In genomic region chr6:12254228-12254627, GRCh38 we compare ENCODE assay signal across 27 cellular contexts.
"Had no signal": no experiment of that assay in that cellular context is flagged by ENCODE, and none has a peak within 500 bp of the region (broad histone marks: within the 10 kb centered on the region; RNA-seq: fewer than 3 reads in every experiment).

No MANE protein-coding gene starts in this region.

- ATAC-seq: stimulated activated effector memory CD8-positive, alpha-beta T cell treated with anti-CD3 and anti-CD28 coated beads, Interleukin-12 subunit alpha, Interleukin-12 subunit beta, amount 100 ng/mL, for 72 hours; stimulated activated memory B cell treated with anti-CD40 and anti-IgM and Interleukin-4, amounts not matched to agents 10 μg/mL and 1 μg/mL and 100 μg/mL, for 72 hours; stimulated activated naive B cell treated with anti-CD40 and anti-IgM and Interleukin-4, amounts not matched to agents 10 μg/mL and 1 μg/mL and 100 μg/mL, for 72 hours; stimulated activated naive CD8-positive, alpha-beta T cell treated with anti-CD3 and anti-CD28 coated beads, Interleukin-15, amount 100 ng/mL, for 72 hours; stimulated activated naive CD8-positive, alpha-beta T cell treated with anti-CD3 and anti-CD28 coated beads, Interleukin-15, Interleukin-2, amounts not matched to agents 100 U/mL and 50 U/mL, for 24 hours; upper lobe of right lung had no signal

- DNase-seq: stimulated activated CD4-positive, alpha-beta T cell treated with anti-CD3 and anti-CD28 coated beads, Interleukin-2, amount 100 ng/mL, for 48 hours; stimulated activated CD4-positive, alpha-beta T cell treated with anti-CD3 and anti-CD28 coated beads, Interleukin-4, amount 100 ng/mL, for 1 hour; stimulated activated CD4-positive, alpha-beta T cell treated with anti-CD3 and anti-CD28 coated beads, Interleukin-4, amount 100 ng/mL, for 24 hours; stimulated activated CD4-positive, alpha-beta T cell treated with anti-CD3 and anti-CD28 coated beads, Interleukin-4, amount 100 ng/mL, for 4 hours; stimulated activated CD8-positive, alpha-beta memory T cell treated with anti-CD3 and anti-CD28 coated beads, Interleukin-4, amount 100 ng/mL, for 48 hours; stimulated activated naive B cell treated with anti-CD40 and anti-IgM and Interleukin-4, amounts not matched to agents 10 μg/mL and 1 μg/mL and 100 μg/mL, for 72 hours; stimulated activated naive CD4-positive, alpha-beta T cell; stimulated activated naive CD4-positive, alpha-beta T cell treated with Interleukin-2 at 50 U/mL for 16 hours; stimulated activated naive CD8-positive, alpha-beta T cell treated with anti-CD3 and anti-CD28 coated beads, Interleukin-15, amount 100 ng/mL, for 72 hours; stimulated activated naive CD8-positive, alpha-beta T cell treated with anti-CD3 and anti-CD28 coated beads, Interleukin-15, Interleukin-2, amounts not matched to agents 100 U/mL and 50 U/mL, for 24 hours; stomach; substantia nigra; testis; thyroid gland; tibial artery; transverse colon; trophoblast cell; upper lobe of left lung; upper lobe of right lung; uterus had no signal

- H3K4me1 ChIP-seq: stomach, suprapubic skin, testis, thyroid gland, tibial artery, tibial nerve, upper lobe of left lung, upper lobe of right lung, uterus, vagina had no signal

- H3K36me3 ChIP-seq: stomach, suprapubic skin, thoracic aorta, thyroid gland, tibial artery, tibial nerve, transverse colon, upper lobe of left lung, upper lobe of right lung, uterus, vagina had no signal

- H3K27me3 ChIP-seq: stomach, suprapubic skin, testis, thyroid gland, tibial artery, tibial nerve, transverse colon, upper lobe of left lung, upper lobe of right lung, uterus, vagina had no signal

- FAIRE-seq: urothelium cell line had no signal

- H3K9me3 ChIP-seq: stomach, suprapubic skin, testis, thoracic aorta, thyroid gland, tibial artery, tibial nerve, transverse colon, upper lobe of left lung, upper lobe of right lung, uterus, vagina had no signal

- H3K27ac ChIP-seq: stomach, suprapubic skin, testis, thoracic aorta, thyroid gland, tibial artery, tibial nerve, upper lobe of left lung, upper lobe of right lung, uterus, vagina had no signal

- H3K4me3 ChIP-seq: stomach, suprapubic skin, testis, thoracic aorta, thyroid gland, tibial artery, tibial nerve, transverse colon, upper lobe of left lung, upper lobe of right lung, uterus, vagina had no signal
